Comparison of ENCODE assay signal across 2 cellular contexts in the genomic region with DNA sequence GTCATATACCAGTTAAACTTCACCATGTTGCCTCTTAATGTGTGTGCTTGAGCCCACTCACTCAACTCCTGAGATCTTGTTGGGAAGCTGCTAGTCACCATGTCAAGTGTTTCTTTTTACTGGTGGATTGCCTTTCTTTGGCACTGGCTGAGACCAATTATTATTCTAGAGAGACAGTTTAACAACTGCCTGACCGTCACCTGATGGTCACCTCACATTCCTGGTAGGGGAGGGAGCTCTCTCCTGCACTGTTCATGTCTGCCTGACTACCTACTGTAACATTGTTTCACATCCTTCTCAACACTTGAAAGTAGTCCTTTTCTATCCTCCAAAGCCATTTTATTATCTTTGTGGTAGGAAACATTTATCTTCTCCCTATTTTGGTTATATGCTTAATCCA.
TF ChIP-seq lines count a peak whose summit lies in the region.

No MANE protein-coding gene starts in this region.

TF ChIP-seq in GM23338, 12 proteins besides CTCF, POLR2A, EP300 and RAD21 (continues in another document):
- TF ChIP-seq POLR2AphosphoS5 (IDR thresholded peaks at IDR 0.05; ENCODE audit: low read depth) (no peak), JUNB (IDR thresholded peaks at IDR 0.05; ENCODE audit: unreplicated experiment) (no peak), STAT1 (IDR thresholded peaks at IDR 0.05; ENCODE audit: unreplicated experiment) (no peak), NANOG (IDR thresholded peaks at IDR 0.05; ENCODE audit: borderline replicate concordance) (no peak), ZNF331 (CRISPR knock-in tag; IDR thresholded peaks at IDR 0.05; ENCODE audit: low read depth) (no peak), EZH2phosphoT487 (IDR thresholded peaks at IDR 0.05; ENCODE audit: unreplicated experiment) (no peak), CREB1 (CRISPR knock-in tag; IDR thresholded peaks at IDR 0.05; ENCODE audit: low read depth) (no peak), EZH2 (IDR thresholded peaks at IDR 0.05; ENCODE audit: low read depth, unreplicated experiment) (no peak), ZNF114 (CRISPR knock-in tag; IDR thresholded peaks at IDR 0.05) (no peak)
- TF ChIP-seq, protein P1, sequence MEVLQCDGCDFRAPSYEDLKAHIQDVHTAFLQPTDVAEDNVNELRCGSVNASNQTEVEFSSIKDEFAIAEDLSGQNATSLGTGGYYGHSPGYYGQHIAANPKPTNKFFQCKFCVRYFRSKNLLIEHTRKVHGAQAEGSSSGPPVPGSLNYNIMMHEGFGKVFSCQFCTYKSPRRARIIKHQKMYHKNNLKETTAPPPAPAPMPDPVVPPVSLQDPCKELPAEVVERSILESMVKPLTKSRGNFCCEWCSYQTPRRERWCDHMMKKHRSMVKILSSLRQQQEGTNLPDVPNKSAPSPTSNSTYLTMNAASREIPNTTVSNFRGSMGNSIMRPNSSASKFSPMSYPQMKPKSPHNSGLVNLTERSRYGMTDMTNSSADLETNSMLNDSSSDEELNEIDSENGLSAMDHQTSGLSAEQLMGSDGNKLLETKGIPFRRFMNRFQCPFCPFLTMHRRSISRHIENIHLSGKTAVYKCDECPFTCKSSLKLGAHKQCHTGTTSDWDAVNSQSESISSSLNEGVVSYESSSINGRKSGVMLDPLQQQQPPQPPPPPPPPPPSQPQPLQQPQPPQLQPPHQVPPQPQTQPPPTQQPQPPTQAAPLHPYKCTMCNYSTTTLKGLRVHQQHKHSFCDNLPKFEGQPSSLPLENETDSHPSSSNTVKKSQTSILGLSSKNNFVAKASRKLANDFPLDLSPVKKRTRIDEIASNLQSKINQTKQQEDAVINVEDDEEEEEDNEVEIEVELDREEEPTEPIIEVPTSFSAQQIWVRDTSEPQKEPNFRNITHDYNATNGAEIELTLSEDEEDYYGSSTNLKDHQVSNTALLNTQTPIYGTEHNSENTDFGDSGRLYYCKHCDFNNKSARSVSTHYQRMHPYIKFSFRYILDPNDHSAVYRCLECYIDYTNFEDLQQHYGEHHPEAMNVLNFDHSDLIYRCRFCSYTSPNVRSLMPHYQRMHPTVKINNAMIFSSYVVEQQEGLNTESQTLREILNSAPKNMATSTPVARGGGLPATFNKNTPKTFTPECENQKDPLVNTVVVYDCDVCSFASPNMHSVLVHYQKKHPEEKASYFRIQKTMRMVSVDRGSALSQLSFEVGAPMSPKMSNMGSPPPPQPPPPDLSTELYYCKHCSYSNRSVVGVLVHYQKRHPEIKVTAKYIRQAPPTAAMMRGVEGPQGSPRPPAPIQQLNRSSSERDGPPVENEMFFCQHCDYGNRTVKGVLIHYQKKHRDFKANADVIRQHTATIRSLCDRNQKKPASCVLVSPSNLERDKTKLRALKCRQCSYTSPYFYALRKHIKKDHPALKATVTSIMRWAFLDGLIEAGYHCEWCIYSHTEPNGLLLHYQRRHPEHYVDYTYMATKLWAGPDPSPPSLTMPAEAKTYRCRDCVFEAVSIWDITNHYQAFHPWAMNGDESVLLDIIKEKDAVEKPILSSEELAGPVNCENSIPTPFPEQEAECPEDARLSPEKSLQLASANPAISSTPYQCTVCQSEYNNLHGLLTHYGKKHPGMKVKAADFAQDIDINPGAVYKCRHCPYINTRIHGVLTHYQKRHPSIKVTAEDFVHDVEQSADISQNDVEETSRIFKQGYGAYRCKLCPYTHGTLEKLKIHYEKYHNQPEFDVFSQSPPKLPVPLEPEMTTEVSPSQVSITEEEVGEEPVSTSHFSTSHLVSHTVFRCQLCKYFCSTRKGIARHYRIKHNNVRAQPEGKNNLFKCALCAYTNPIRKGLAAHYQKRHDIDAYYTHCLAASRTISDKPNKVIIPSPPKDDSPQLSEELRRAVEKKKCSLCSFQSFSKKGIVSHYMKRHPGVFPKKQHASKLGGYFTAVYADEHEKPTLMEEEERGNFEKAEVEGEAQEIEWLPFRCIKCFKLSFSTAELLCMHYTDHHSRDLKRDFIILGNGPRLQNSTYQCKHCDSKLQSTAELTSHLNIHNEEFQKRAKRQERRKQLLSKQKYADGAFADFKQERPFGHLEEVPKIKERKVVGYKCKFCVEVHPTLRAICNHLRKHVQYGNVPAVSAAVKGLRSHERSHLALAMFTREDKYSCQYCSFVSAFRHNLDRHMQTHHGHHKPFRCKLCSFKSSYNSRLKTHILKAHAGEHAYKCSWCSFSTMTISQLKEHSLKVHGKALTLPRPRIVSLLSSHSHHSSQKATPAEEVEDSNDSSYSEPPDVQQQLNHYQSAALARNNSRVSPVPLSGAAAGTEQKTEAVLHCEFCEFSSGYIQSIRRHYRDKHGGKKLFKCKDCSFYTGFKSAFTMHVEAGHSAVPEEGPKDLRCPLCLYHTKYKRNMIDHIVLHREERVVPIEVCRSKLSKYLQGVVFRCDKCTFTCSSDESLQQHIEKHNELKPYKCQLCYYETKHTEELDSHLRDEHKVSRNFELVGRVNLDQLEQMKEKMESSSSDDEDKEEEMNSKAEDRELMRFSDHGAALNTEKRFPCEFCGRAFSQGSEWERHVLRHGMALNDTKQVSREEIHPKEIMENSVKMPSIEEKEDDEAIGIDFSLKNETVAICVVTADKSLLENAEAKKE (CRISPR knock-in tag; IDR thresholded peaks at IDR 0.05) = no peak
- TF ChIP-seq, protein P2, sequence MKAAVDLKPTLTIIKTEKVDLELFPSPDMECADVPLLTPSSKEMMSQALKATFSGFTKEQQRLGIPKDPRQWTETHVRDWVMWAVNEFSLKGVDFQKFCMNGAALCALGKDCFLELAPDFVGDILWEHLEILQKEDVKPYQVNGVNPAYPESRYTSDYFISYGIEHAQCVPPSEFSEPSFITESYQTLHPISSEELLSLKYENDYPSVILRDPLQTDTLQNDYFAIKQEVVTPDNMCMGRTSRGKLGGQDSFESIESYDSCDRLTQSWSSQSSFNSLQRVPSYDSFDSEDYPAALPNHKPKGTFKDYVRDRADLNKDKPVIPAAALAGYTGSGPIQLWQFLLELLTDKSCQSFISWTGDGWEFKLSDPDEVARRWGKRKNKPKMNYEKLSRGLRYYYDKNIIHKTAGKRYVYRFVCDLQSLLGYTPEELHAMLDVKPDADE (IDR thresholded peaks at IDR 0.05) = no peak

TF ChIP-seq in H1, 55 proteins besides CTCF, POLR2A, EP300 and RAD21:
- TF ChIP-seq ZNF274 (IDR thresholded peaks at IDR 0.05; ENCODE audit: borderline replicate concordance, extremely low read depth, low read length) = no peak
- peak; percentile 63; the same call in 1 of the 2 replicates for TF ChIP-seq TEAD4 (IDR thresholded peaks at IDR 0.05; ENCODE audit: low read depth, low read length)
